In genomic region chr4:8220661-8221446, GRCh38 we compare ENCODE assay signal across 16 cellular contexts. TPM values are rescaled to one million over a fixed set of nuclear protein-coding genes. Genes with fewer than 3 reads are reported as not detected.
DNase-seq lines count a peak whose midpoint lies in the region; ATAC-seq and TF ChIP-seq lines count a peak whose summit lies in the region.
"Had no signal": no experiment of that assay in that cellular context is flagged by ENCODE, and none has a peak within 500 bp of the region (broad histone marks: within the 10 kb centered on the region; RNA-seq: fewer than 3 reads in every experiment).

No MANE protein-coding gene starts in this region.

- no peaks in the 10 kb centered on the region for H3K9me3 ChIP-seq in CD8-positive, alpha-beta memory T cell (ENCODE audit: low read length)
- H3K9me3 ChIP-seq in stomach (no peaks in the 10 kb centered on the region), OCI-LY7 (ENCODE audit: low read length) (no peaks in the 10 kb centered on the region), psoas muscle (no peaks in the 10 kb centered on the region)

- H3K4me1 ChIP-seq in CD8-positive, alpha-beta memory T cell (ENCODE audit: insufficient read depth, low read length): peaks cover 35% of the 10 kb centered on the region
- H3K4me1 ChIP-seq in stomach: peaks cover 0 to 24% (median 8%) of the 10 kb centered on the region in 4 donors
- H3K4me1 ChIP-seq in OCI-LY7 (ENCODE audit: insufficient read depth, low read length, poor library complexity, severe bottlenecking): peaks cover 8% of the 10 kb centered on the region
- no peaks in the 10 kb centered on the region for H3K4me1 ChIP-seq in psoas muscle

- H3K27ac Mint-ChIP-seq in CD8-positive, alpha-beta memory T cell: peak overlapping the region; percentile 59 to 88 (median 80)
- H3K27ac Mint-ChIP-seq: activated CD8-positive, alpha-beta memory T cell treated with anti-CD3 and anti-CD28 coated beads, Interleukin-2, amount 10 ng/mL, durations not matched to agents 7 days and 5 days had no signal

- CTCF ChIA-PET in CD8-positive, alpha-beta memory T cell (lab: Charles Lee): interaction anchor here (0.8 to 1.3 kb wide), 6 partner anchors 10 to 419 kb away, joined by 3 to 4 read pairs (median 3); no protein-coding TSS in a partner anchor
- CTCF ChIA-PET in RWPE1 (lab: Yijun Ruan, JAX) (interaction anchor here (1.1 kb wide), 1 partner anchor 183 kb away, joined by 3 read pairs; no protein-coding TSS in a partner anchor), OCI-LY7 (lab: Charles Lee; ENCODE audit: unreplicated experiment) (interaction anchor here (0.6 kb wide), 1 partner anchor 45 kb away, joined by 3 read pairs; no protein-coding TSS in a partner anchor)

- H3K36me3 Mint-ChIP-seq in CD8-positive, alpha-beta memory T cell: peaks cover 0 to 55% (median 24%) of the 10 kb centered on the region in 3 donors

- POLR2A ChIA-PET in CD8-positive, alpha-beta memory T cell (lab: Charles Lee): interaction anchor here (1.1 kb wide), 1 partner anchor 10 kb away, joined by 3 read pairs; no protein-coding TSS in a partner anchor
- POLR2A ChIA-PET in RWPE1 (lab: Yijun Ruan, JAX; ENCODE audit: low non-redundant PET) (no interaction called here), OCI-LY7 (lab: Charles Lee) (interaction anchor here (0.6 to 1.6 kb wide), 5 partner anchors 14 to 1751 kb away, joined by 3 to 4 read pairs (median 3); partner anchors contain the start of gene SH3TC1)

- no peak overlapping the region for H3K4me2 ChIP-seq in OCI-LY7 (ENCODE audit: low read length)

- no peaks in the 10 kb centered on the region for H3K9me2 ChIP-seq in OCI-LY7 (ENCODE audit: insufficient read depth, low read length)

- no peak overlapping the region for H2AFZ ChIP-seq in OCI-LY7 (ENCODE audit: low read length)

- peaks cover 28 to 65% (median 32%) of the 10 kb centered on the region in 3 donors for H3K4me1 Mint-ChIP-seq in CD8-positive, alpha-beta memory T cell

- TF ChIP-seq CTCF in RWPE1 (conservative IDR thresholded peaks at IDR 0.05; ENCODE audit: low read depth): no peak
- no peak for TF ChIP-seq CTCF in fibroblast of villous mesenchyme (IDR thresholded peaks at IDR 0.05; ENCODE audit: insufficient read depth, low read depth, low read length)
- no peak for TF ChIP-seq CTCF in stomach (IDR thresholded peaks at IDR 0.05)
- no peak for TF ChIP-seq CTCF in OCI-LY7 (conservative IDR thresholded peaks at IDR 0.05; ENCODE audit: low read length)
- no peak for TF ChIP-seq CTCF in psoas muscle (IDR thresholded peaks at IDR 0.05)

- no peaks in the 10 kb centered on the region for H4K20me1 ChIP-seq in OCI-LY7 (ENCODE audit: insufficient read depth, low read length)

- peak overlapping the region in 1 of 7 donors; percentile 37 for H3K4me3 Mint-ChIP-seq in CD8-positive, alpha-beta memory T cell
- H3K4me3 Mint-ChIP-seq: activated CD8-positive, alpha-beta memory T cell treated with anti-CD3 and anti-CD28 coated beads, Interleukin-2, amount 10 ng/mL, durations not matched to agents 7 days and 5 days had no signal

- no peak for TF ChIP-seq EP300 in stomach (IDR thresholded peaks at IDR 0.05)

- H3K4me3 ChIP-seq in CD8-positive, alpha-beta memory T cell (ENCODE audit: low read length): no peak overlapping the region
- H3K4me3 ChIP-seq in fibroblast of villous mesenchyme (ENCODE audit: low read depth, low read length) (no peak overlapping the region), stomach (no peak overlapping the region), OCI-LY7 (ENCODE audit: low read depth, low read length, poor library complexity, severe bottlenecking) (no peak overlapping the region), psoas muscle (no peak overlapping the region)

- no peaks in the 10 kb centered on the region for H3K27me3 ChIP-seq in CD8-positive, alpha-beta memory T cell (ENCODE audit: insufficient read depth, low read length, poor library complexity, severe bottlenecking)
- H3K27me3 ChIP-seq in stomach (no peaks in the 10 kb centered on the region), psoas muscle (ENCODE audit: insufficient read depth in 3 of 3, low read length in 2 of 3) (no peaks in the 10 kb centered on the region)

- TF ChIP-seq POLR2A in stomach (IDR thresholded peaks at IDR 0.05): no peak

- no TSS peak for BruUV-seq in OCI-LY7 (replicated peaks; lab: Mats Ljungman, UMichigan)

- no peaks in the 10 kb centered on the region for H3K9me3 Mint-ChIP-seq in CD8-positive, alpha-beta memory T cell

- no peak for DNase-seq in CD8-positive, alpha-beta memory T cell
- DNase-seq in RWPE1 (ENCODE audit: low spot score) (no peak), fibroblast of villous mesenchyme (ENCODE audit: low read depth) (peak; percentile 85), stomach (no peak), OCI-LY7 (ENCODE audit: low spot score) (no peak), psoas muscle (no peak), DMS 273 treated with DMSO at 0.1 percent for 48 hours (lab: John Stamatoyannopoulos, UW) (no peak)
- DNase-seq: activated CD4-positive, CD25-positive, alpha-beta regulatory T cell; activated CD8-positive, alpha-beta memory T cell treated with anti-CD3 and anti-CD28 coated beads, Interleukin-2, amount 10 ng/mL, durations not matched to agents 7 days and 5 days; C1 segment of cervical spinal cord; GOT3; NCI-H2081 treated with DMSO at 0.1 percent for 48 hours; NCI-H526 had no signal

- H3K79me2 ChIP-seq in OCI-LY7 (ENCODE audit: insufficient read depth, low read depth, low read length): no peaks in the 10 kb centered on the region

- ATAC-seq in psoas muscle (no peak), HG03442 (IDR thresholded peaks at IDR 0.05; ENCODE audit: unreplicated experiment) (no peak)
- ATAC-seq: Panc1 had no signal

- H3K27ac ChIP-seq in CD8-positive, alpha-beta memory T cell (ENCODE audit: low read depth, low read length): no peak overlapping the region
- H3K27ac ChIP-seq in RWPE1 (peak overlapping the region; percentile 39), stomach (peak overlapping the region in 4 of 5 donors; percentile 25 to 56 (median 41)), OCI-LY7 (ENCODE audit: low read depth, low read length, poor library complexity, severe bottlenecking) (no peak overlapping the region), psoas muscle (no peak overlapping the region)

- 90 to 95% (median 91%) methylated on average over 7 of the region's 7 CpGs for WGBS in stomach, 5 donors
- 89 to 93% (median 90%) methylated on average over 7 of the region's 7 CpGs for WGBS in psoas muscle, 3 donors

- intact Hi-C loops in stomach (cut with DNase I; ENCODE audit: low total_unique reads) (no loop called here), OCI-LY7 (cut with micrococcal nuclease; ENCODE audit: unreplicated experiment) (no loop called here), psoas muscle (cut with DNase I) (no loop called here)

- peaks cover 13% of the 10 kb centered on the region for H3K36me3 ChIP-seq in CD8-positive, alpha-beta memory T cell (ENCODE audit: insufficient read depth, low read length)
- H3K36me3 ChIP-seq in stomach (peaks cover 24 to 88% (median 84%) of the 10 kb centered on the region in 4 donors), OCI-LY7 (ENCODE audit: insufficient read depth, low read length) (no peaks in the 10 kb centered on the region), psoas muscle (ENCODE audit: insufficient read depth in 1 of 2, low read depth in 1 of 2) (no peaks in the 10 kb centered on the region)

- no peaks in the 10 kb centered on the region for H3K27me3 Mint-ChIP-seq in CD8-positive, alpha-beta memory T cell
- H3K27me3 Mint-ChIP-seq: activated CD8-positive, alpha-beta memory T cell treated with anti-CD3 and anti-CD28 coated beads, Interleukin-2, amount 10 ng/mL, durations not matched to agents 7 days and 5 days had no signal

RNA-seq across cellular contexts. Expression of gene SH3TC1, which starts 21.8 kb away (rescaled TPM):
- 1 to 10 TPM; 7.5 to 8.9 TPM for total RNA-seq in CD8-positive, alpha-beta memory T cell
- polyA plus RNA-seq in CD8-positive, alpha-beta memory T cell: 12.2 TPM
- total RNA-seq in fibroblast of villous mesenchyme (3.9 and 13.9 TPM in 2 replicates), stomach (10 to 100 TPM; 22.8 to 96.2 (median 52.5) TPM), OCI-LY7 (2022) (27.3 and 42.4 TPM in 2 replicates), psoas muscle (1 to 10 TPM; 4.6 to 7.9 (median 4.9) TPM)
- polyA plus RNA-seq in stomach (10 to 100 TPM; 12.0 to 18.2 (median 13.9) TPM), psoas muscle (1 to 10 TPM; 1.9 to 5.0 (median 4.0) TPM)
- total RNA-seq in OCI-LY7 (2014; rRNA removed; shearing (Covaris generic)): 15.3 and 17.5 TPM in 2 replicates

RNA-seq across cellular contexts. Expression of gene HTRA3, which starts 48.7 kb away (rescaled TPM):
- not detected for total RNA-seq in CD8-positive, alpha-beta memory T cell
- polyA plus RNA-seq in CD8-positive, alpha-beta memory T cell: not detected
- 0.86 and 1.3 TPM in 2 replicates for total RNA-seq in fibroblast of villous mesenchyme
- total RNA-seq in stomach: 10 to 100 TPM; 15.6 to 26.8 (median 24.6) TPM
- polyA plus RNA-seq in stomach: 1 to 10 TPM; 6.6 to 9.9 (median 7.9) TPM
- total RNA-seq in OCI-LY7 (2014; rRNA removed; shearing (Covaris generic)): not detected in 2 replicates
- not detected in 2 replicates for total RNA-seq in OCI-LY7 (2022)
- 10 to 100 TPM in 2 of 4 donors, 1 to 10 TPM in 2; 7.2 to 26.4 (median 17.0) TPM for total RNA-seq in psoas muscle
- 10 to 100 TPM; 11.1 to 15.5 (median 14.0) TPM for polyA plus RNA-seq in psoas muscle
- total RNA-seq: activated CD8-positive, alpha-beta memory T cell treated with anti-CD3 and anti-CD28 coated beads, Interleukin-2, amount 10 ng/mL, durations not matched to agents 7 days and 5 days; HT-29 had no signal

Comparison
In these comparisons a context has a peak if more than half of its experiments do, and no peak if none do; other contexts are left out.
1. H3K27ac ChIP-seq: peak in RWPE1 (single experiment) and stomach (4 of 5); none in CD8-positive, alpha-beta memory T cell (single experiment), OCI-LY7 (single experiment) and psoas muscle (single experiment).